In genomic region chr22:37681001-37681424, GRCh38 we compare ENCODE assay signal across 1 cellular context.
TF ChIP-seq lines count a peak whose summit lies in the region.

No MANE protein-coding gene starts in this region.

TF ChIP-seq in HepG2, 621 proteins besides CTCF, POLR2A, EP300 and RAD21:
- TF ChIP-seq MED1 (CRISPR knock-in tag; IDR thresholded peaks at IDR 0.05), result 0 out of 2 replicates have a peak, but pooled peaks have one; percentile 3
- no peak for TF ChIP-seq ZNF580 (CRISPR knock-in tag; IDR thresholded peaks at IDR 0.05; ENCODE audit: borderline replicate concordance, low read depth)
